ENCODE assay signal across 37 cellular contexts in genomic region chr4:140668111-140668510, GRCh38.
"Had no signal": no experiment of that assay in that cellular context is flagged by ENCODE, and none has a peak within 500 bp of the region (broad histone marks: within the 10 kb centered on the region; RNA-seq: fewer than 3 reads in every experiment).

No MANE protein-coding gene starts in this region.

- H3K9me3 Mint-ChIP-seq: activated B cell treated with CpG ODN at 0.5 μM for 24 hours; activated CD4-positive, alpha-beta memory T cell treated with anti-CD3 and anti-CD28 coated beads for 36 hours; activated CD4-positive, alpha-beta T cell treated with anti-CD3 and anti-CD28 coated beads, Interleukin-2, amount 10 ng/mL, durations not matched to agents 24 days and 14 days; activated CD8-positive, alpha-beta T cell treated with anti-CD3 and anti-CD28 coated beads for 36 hours; activated naive CD4-positive, alpha-beta T cell treated with anti-CD3 and anti-CD28 coated beads for 36 hours; activated naive CD4-positive, alpha-beta T cell treated with anti-CD3 and anti-CD28 coated beads, Interleukin-2, amount 50 U/mL, for 72 hours; activated naive CD8-positive, alpha-beta T cell treated with anti-CD3 and anti-CD28 coated beads for 36 hours; activated T-cell treated with anti-CD3 and anti-CD28 coated beads, Interleukin-2, amount 50 U/mL, for 4 hours; activated T-cell treated with anti-CD3 and anti-CD28 coated beads, Interleukin-2, amount 50 U/mL, for 72 hours; activated T-helper 1 cell treated with anti-CD3 and anti-CD28 coated beads, Interleukin-12 subunit alpha, Interleukin-12 subunit beta, Interleukin-2, Interleukin-4 antibody, amounts not matched to agents 30 ng/mL and 10 ng/mL and 1 ng/mL, durations not matched to agents 14 hours and 24 hours and 36 hours; activated T-helper 17 cell treated with anti-CD3 and anti-CD28 coated beads, Interleukin-2, amount 50 U/mL, for 72 hours; T-helper 1 cell treated with Interleukin-12 subunit alpha and Interleukin-12 subunit beta and Interleukin-4 antibody, amounts not matched to agents 30 μg/mL and 1 μg/mL, for 36 hours; T-helper 2 cell treated with Interferon-gamma antibody and Interleukin-4, amounts not matched to agents 5 μg/mL and 100 μg/mL, for 36 hours had no signal

- H3K4me3 ChIP-seq: adrenal gland, body of pancreas, breast epithelium had no signal

- DNase-seq: activated B cell treated with CpG ODN at 0.5 μM for 24 hours; activated CD4-positive, alpha-beta memory T cell treated with anti-CD3 and anti-CD28 coated beads for 36 hours; activated CD4-positive, alpha-beta T cell treated with anti-CD3 and anti-CD28 coated beads for 4 hours; activated CD4-positive, alpha-beta T cell treated with anti-CD3 and anti-CD28 coated beads, Interleukin-2, amount 10 ng/mL, durations not matched to agents 24 days and 14 days; activated CD4-positive, alpha-beta T cell treated with anti-CD3 and anti-CD28 coated beads, Interleukin-2, amount 50 U/mL, for 1 hour; activated CD4-positive, alpha-beta T cell treated with anti-CD3 and anti-CD28 coated beads, Interleukin-2, amount 50 U/mL, for 4 hours; activated CD4-positive, CD25-positive, alpha-beta regulatory T cell treated with anti-CD3 and anti-CD28 coated beads, Interleukin-2, amount 50 U/mL, for 72 hours; activated CD8-positive, alpha-beta memory T cell treated with anti-CD3 and anti-CD28 coated beads, Interleukin-2, amount 50 U/mL, for 4 hours; activated CD8-positive, alpha-beta T cell treated with anti-CD3 and anti-CD28 coated beads for 36 hours; activated effector memory CD4-positive, alpha-beta T cell treated with anti-CD3 and anti-CD28 coated beads, Interleukin-2, amount 50 U/mL, for 16 hours; activated gamma-delta T cell treated with Interleukin-2 at 50 U/mL for 16 hours; activated naive CD4-positive, alpha-beta T cell; activated naive CD4-positive, alpha-beta T cell treated with anti-CD3 and anti-CD28 coated beads for 36 hours; activated naive CD4-positive, alpha-beta T cell treated with anti-CD3 and anti-CD28 coated beads, Interleukin-2, amount 50 U/mL, for 16 hours; activated naive CD8-positive, alpha-beta T cell treated with anti-CD3 and anti-CD28 coated beads for 36 hours; activated T-cell treated with anti-CD3 and anti-CD28 coated beads for 4 hours; activated T-cell treated with anti-CD3 and anti-CD28 coated beads, Interleukin-2, amount 50 U/mL, for 1 hour; activated T-cell treated with anti-CD3 and anti-CD28 coated beads, Interleukin-2, amount 50 U/mL, for 4 hours; activated T-cell treated with anti-CD3 and anti-CD28 coated beads, Interleukin-2, amount 50 U/mL, for 72 hours; adrenal gland; amniotic stem cell; aorta; body of pancreas; brain microvascular endothelial cell; central memory CD4-positive, alpha-beta T cell; T-helper 1 cell; T-helper 2 cell; T-helper 9 cell had no signal

- FAIRE-seq: astrocyte, TTC549 had no signal

- H3K4me1 Mint-ChIP-seq: activated naive CD8-positive, alpha-beta T cell treated with anti-CD3 and anti-CD28 coated beads for 36 hours; activated T-helper 17 cell treated with anti-CD3 and anti-CD28 coated beads, Interleukin-2, amount 50 U/mL, for 72 hours had no signal

- H3K4me1 ChIP-seq: adrenal gland, body of pancreas, breast epithelium had no signal

- H3K36me3 Mint-ChIP-seq: activated CD4-positive, alpha-beta memory T cell treated with anti-CD3 and anti-CD28 coated beads for 36 hours; activated naive CD4-positive, alpha-beta T cell treated with anti-CD3 and anti-CD28 coated beads, Interleukin-2, amount 50 U/mL, for 72 hours; activated naive CD8-positive, alpha-beta T cell treated with anti-CD3 and anti-CD28 coated beads for 36 hours had no signal

- H3K9me3 ChIP-seq: adrenal gland, body of pancreas, breast epithelium had no signal

- H3K27ac Mint-ChIP-seq: activated CD4-positive, alpha-beta memory T cell treated with anti-CD3 and anti-CD28 coated beads for 36 hours; activated CD4-positive, alpha-beta T cell treated with anti-CD3 and anti-CD28 coated beads, Interleukin-2, amount 10 ng/mL, durations not matched to agents 24 days and 14 days; activated CD8-positive, alpha-beta T cell treated with anti-CD3 and anti-CD28 coated beads for 36 hours; activated naive CD4-positive, alpha-beta T cell treated with anti-CD3 and anti-CD28 coated beads for 36 hours; activated naive CD4-positive, alpha-beta T cell treated with anti-CD3 and anti-CD28 coated beads, Interleukin-2, amount 50 U/mL, for 72 hours; activated naive CD8-positive, alpha-beta T cell treated with anti-CD3 and anti-CD28 coated beads for 36 hours; activated T-cell treated with anti-CD3 and anti-CD28 coated beads, Interleukin-2, amount 50 U/mL, for 72 hours; activated T-helper 1 cell treated with anti-CD3 and anti-CD28 coated beads, Interleukin-12 subunit alpha, Interleukin-12 subunit beta, Interleukin-2, Interleukin-4 antibody, amounts not matched to agents 30 ng/mL and 10 ng/mL and 1 ng/mL, durations not matched to agents 14 hours and 24 hours and 36 hours; activated T-helper 17 cell treated with anti-CD3 and anti-CD28 coated beads, Interleukin-2, amount 50 U/mL, for 72 hours; T-helper 1 cell treated with Interleukin-12 subunit alpha and Interleukin-12 subunit beta and Interleukin-4 antibody, amounts not matched to agents 30 μg/mL and 1 μg/mL, for 36 hours; T-helper 2 cell treated with Interferon-gamma antibody and Interleukin-4, amounts not matched to agents 5 μg/mL and 100 μg/mL, for 36 hours had no signal

- H3K27ac ChIP-seq: adrenal gland, body of pancreas, brain microvascular endothelial cell, VCaP had no signal

- H3K27me3 ChIP-seq: adrenal gland, body of pancreas, brain microvascular endothelial cell, breast epithelium had no signal

- H3K27me3 Mint-ChIP-seq: activated B cell treated with CpG ODN at 0.5 μM for 24 hours; activated CD4-positive, alpha-beta memory T cell treated with anti-CD3 and anti-CD28 coated beads for 36 hours; activated CD8-positive, alpha-beta T cell treated with anti-CD3 and anti-CD28 coated beads for 36 hours; activated naive CD8-positive, alpha-beta T cell treated with anti-CD3 and anti-CD28 coated beads for 36 hours had no signal

- H3K4me3 Mint-ChIP-seq: activated B cell treated with CpG ODN at 0.5 μM for 24 hours; activated CD4-positive, alpha-beta memory T cell treated with anti-CD3 and anti-CD28 coated beads for 36 hours; activated CD4-positive, alpha-beta T cell treated with anti-CD3 and anti-CD28 coated beads, Interleukin-2, amount 10 ng/mL, durations not matched to agents 24 days and 14 days; activated CD8-positive, alpha-beta T cell treated with anti-CD3 and anti-CD28 coated beads for 36 hours; activated naive CD4-positive, alpha-beta T cell treated with anti-CD3 and anti-CD28 coated beads for 36 hours; activated naive CD8-positive, alpha-beta T cell treated with anti-CD3 and anti-CD28 coated beads for 36 hours; activated T-cell treated with anti-CD3 and anti-CD28 coated beads, Interleukin-2, amount 50 U/mL, for 4 hours; activated T-cell treated with anti-CD3 and anti-CD28 coated beads, Interleukin-2, amount 50 U/mL, for 72 hours; activated T-helper 1 cell treated with anti-CD3 and anti-CD28 coated beads, Interleukin-12 subunit alpha, Interleukin-12 subunit beta, Interleukin-2, Interleukin-4 antibody, amounts not matched to agents 30 ng/mL and 10 ng/mL and 1 ng/mL, durations not matched to agents 14 hours and 24 hours and 36 hours; activated T-helper 17 cell treated with anti-CD3 and anti-CD28 coated beads, Interleukin-2, amount 50 U/mL, for 72 hours; T-helper 1 cell treated with Interleukin-12 subunit alpha and Interleukin-12 subunit beta and Interleukin-4 antibody, amounts not matched to agents 30 μg/mL and 1 μg/mL, for 36 hours; T-helper 2 cell treated with Interferon-gamma antibody and Interleukin-4, amounts not matched to agents 5 μg/mL and 100 μg/mL, for 36 hours had no signal

- ATAC-seq: activated CD8-positive, alpha-beta T cell treated with anti-CD3 and anti-CD28 coated beads for 36 hours; activated naive CD4-positive, alpha-beta T cell treated with anti-CD3 and anti-CD28 coated beads, Interleukin-2, amount 50 U/mL, for 72 hours; activated T-cell treated with anti-CD3 and anti-CD28 coated beads, Interleukin-2, amount 50 U/mL, for 4 hours; activated T-cell treated with anti-CD3 and anti-CD28 coated beads, Interleukin-2, amount 50 U/mL, for 72 hours; activated T-helper 17 cell treated with anti-CD3 and anti-CD28 coated beads, Interleukin-2, amount 50 U/mL, for 72 hours; body of pancreas had no signal
